ENCODE assay signal across 17 cellular contexts in the genomic region with DNA sequence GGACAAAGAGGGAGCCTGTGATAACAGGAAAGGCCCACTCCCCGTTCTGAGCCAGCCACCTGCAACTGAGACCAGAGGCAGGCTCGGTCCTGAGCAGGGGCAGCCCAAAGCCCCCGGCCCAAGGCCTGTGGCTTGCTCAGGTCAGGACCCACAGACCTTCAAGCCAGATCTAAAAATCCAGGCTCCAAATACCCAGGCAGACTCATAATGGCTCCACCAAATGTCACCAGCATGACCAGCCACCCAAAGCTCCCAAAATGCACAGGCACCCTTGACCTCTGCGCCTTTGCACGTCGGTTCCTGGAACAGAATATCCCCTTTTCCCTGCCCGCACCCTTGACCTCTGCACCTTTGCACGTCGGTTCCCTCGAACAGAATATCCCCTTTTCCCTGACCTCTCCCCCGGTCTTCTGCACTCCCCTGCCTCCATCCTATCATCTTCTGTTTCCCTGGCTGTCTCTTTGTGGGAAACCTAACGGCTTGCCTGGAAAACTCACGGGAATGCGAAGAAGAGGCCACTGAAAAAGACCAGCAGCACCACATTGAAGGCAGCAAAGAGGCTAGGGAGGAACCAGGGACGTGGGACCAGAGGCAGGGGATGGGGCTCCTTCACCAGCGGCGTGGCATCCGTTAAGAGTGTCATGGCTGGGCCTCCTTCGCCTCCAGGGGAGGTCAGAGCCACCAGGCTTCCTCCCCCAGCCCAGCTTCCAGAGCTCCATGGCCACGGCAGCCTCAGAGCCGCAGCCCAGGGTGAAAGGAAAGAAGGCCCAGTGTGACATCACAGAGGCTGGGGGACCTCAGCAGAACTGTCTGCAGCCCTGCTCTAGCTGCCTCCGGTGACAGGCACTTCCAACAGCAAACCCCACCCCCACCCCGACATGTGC. TPM values are rescaled to one million over a fixed set of nuclear protein-coding genes. Genes with fewer than 3 reads are reported as not detected.
"Had no signal": no experiment of that assay in that cellular context is flagged by ENCODE, and none has a peak within 500 bp of the region (broad histone marks: within the 10 kb centered on the region; RNA-seq: fewer than 3 reads in every experiment).

A gene with protein sequence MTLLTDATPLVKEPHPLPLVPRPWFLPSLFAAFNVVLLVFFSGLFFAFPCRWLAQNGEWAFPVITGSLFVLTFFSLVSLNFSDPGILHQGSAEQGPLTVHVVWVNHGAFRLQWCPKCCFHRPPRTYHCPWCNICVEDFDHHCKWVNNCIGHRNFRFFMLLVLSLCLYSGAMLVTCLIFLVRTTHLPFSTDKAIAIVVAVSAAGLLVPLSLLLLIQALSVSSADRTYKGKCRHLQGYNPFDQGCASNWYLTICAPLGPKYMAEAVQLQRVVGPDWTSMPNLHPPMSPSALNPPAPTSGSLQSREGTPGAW (minus strand): TSS at position 728 of the 884 bp plus-strand sequence. CDS start 85 bp downstream, at position 643.

- H3K4me3 ChIP-seq: ascending aorta, mucosa of descending colon, pancreas, sigmoid colon, stomach had no signal

- H3K36me3 ChIP-seq: ascending aorta, neutrophil, pancreas, sigmoid colon, stomach had no signal

- DNase-seq: activated CD4-positive, alpha-beta T cell treated with anti-CD3 and anti-CD28 coated beads, Interleukin-2, amount 50 U/mL, for 1 hour; activated CD4-positive, CD25-positive, alpha-beta regulatory T cell treated with anti-CD3 and anti-CD28 coated beads, Interleukin-2, amount 50 U/mL, for 72 hours; activated CD8-positive, alpha-beta memory T cell treated with anti-CD3 and anti-CD28 coated beads, Interleukin-2, amount 50 U/mL, for 4 hours; activated naive CD4-positive, alpha-beta T cell treated with anti-CD3 and anti-CD28 coated beads, Interleukin-2, amount 50 U/mL, for 16 hours; activated T-cell treated with anti-CD3 and anti-CD28 coated beads, Interleukin-2, amount 50 U/mL, for 4 hours; cortex of kidney; effector CD4-positive, alpha-beta T cell; hypothalamus; naive thymus-derived CD4-positive, alpha-beta T cell; pancreas; sigmoid colon; stomach had no signal

- H3K4me1 ChIP-seq: ascending aorta, pancreas had no signal

- H3K27me3 ChIP-seq: ascending aorta, neutrophil, pancreas had no signal

- H3K27ac Mint-ChIP-seq: type B pancreatic cell had no signal

- H3K36me3 Mint-ChIP-seq: naive thymus-derived CD4-positive, alpha-beta T cell; type B pancreatic cell had no signal

- ATAC-seq: activated T-cell treated with anti-CD3 and anti-CD28 coated beads, Interleukin-2, amount 50 U/mL, for 4 hours; left ventricle myocardium superior; mucosa of descending colon; naive thymus-derived CD4-positive, alpha-beta T cell; pancreas had no signal

- H3K9me3 Mint-ChIP-seq: activated T-cell treated with anti-CD3 and anti-CD28 coated beads, Interleukin-2, amount 50 U/mL, for 4 hours; type B pancreatic cell had no signal

- H3K9me3 ChIP-seq: ascending aorta, mucosa of descending colon, neutrophil, pancreas, sigmoid colon, stomach had no signal

- H3K4me3 Mint-ChIP-seq: activated T-cell treated with anti-CD3 and anti-CD28 coated beads, Interleukin-2, amount 50 U/mL, for 4 hours; naive thymus-derived CD4-positive, alpha-beta T cell; type B pancreatic cell had no signal

- H3K27ac ChIP-seq: ascending aorta, neutrophil, pancreas, sigmoid colon, stomach had no signal

RNA-seq across cellular contexts. Expression of the gene that starts here (rescaled TPM):
- polyA plus RNA-seq: naive thymus-derived CD4-positive, alpha-beta T cell; pancreas had no signal
